ENCODE assay signal across 8 cellular contexts in genomic region chr3:108588616-108589015, GRCh38. TPM values are rescaled to one million over a fixed set of nuclear protein-coding genes. Genes with fewer than 3 reads are reported as not detected.
DNase-seq lines count a peak whose midpoint lies in the region; ATAC-seq lines count a peak whose summit lies in the region.

No MANE protein-coding gene starts in this region.

- H3K4me3 ChIP-seq in right cardiac atrium (ENCODE audit: low read length): peak overlapping the region; percentile 99

- H3K4me1 Mint-ChIP-seq in T-helper 1 cell treated with Interleukin-12 subunit alpha and Interleukin-12 subunit beta and Interleukin-4 antibody, amounts not matched to agents 30 μg/mL and 1 μg/mL, for 36 hours (ENCODE audit: low read depth): peaks cover 50% of the 10 kb centered on the region
- peaks cover 53% of the 10 kb centered on the region for H3K4me1 Mint-ChIP-seq in stimulated activated naive CD8-positive, alpha-beta T cell treated with anti-CD3 and anti-CD28 coated beads, Interleukin-15, amount 100 ng/mL, for 72 hours

- peak overlapping the region; percentile 99 for H3K4me3 Mint-ChIP-seq in T-helper 1 cell treated with Interleukin-12 subunit alpha and Interleukin-12 subunit beta and Interleukin-4 antibody, amounts not matched to agents 30 μg/mL and 1 μg/mL, for 36 hours
- peak overlapping the region; percentile 96 to 100 for H3K4me3 Mint-ChIP-seq in stimulated activated naive CD8-positive, alpha-beta T cell treated with anti-CD3 and anti-CD28 coated beads, Interleukin-15, amount 100 ng/mL, for 72 hours

- H3K27ac ChIP-seq in right cardiac atrium (ENCODE audit: low read length): no peak overlapping the region

- WGBS in right cardiac atrium: 2% methylated on average over 10 of the region's 10 CpGs

- no peaks in the 10 kb centered on the region for H3K9me3 ChIP-seq in right cardiac atrium (ENCODE audit: control insufficient read depth, low read length)

- intact Hi-C loops in right cardiac atrium (cut with DNase I): no loop called here

- ATAC-seq in right cardiac atrium (no peak), HG02852 (IDR thresholded peaks at IDR 0.05; ENCODE audit: unreplicated experiment) (no peak), GM18502 (IDR thresholded peaks at IDR 0.05; ENCODE audit: poor library complexity, unreplicated experiment) (no peak)
- no peak for ATAC-seq in stimulated activated naive CD8-positive, alpha-beta T cell treated with anti-CD3 and anti-CD28 coated beads, Interleukin-15, amount 100 ng/mL, for 72 hours

- no peaks in the 10 kb centered on the region for H3K27me3 ChIP-seq in right cardiac atrium (ENCODE audit: control insufficient read depth, insufficient read depth)

- H3K9me3 Mint-ChIP-seq in T-helper 1 cell treated with Interleukin-12 subunit alpha and Interleukin-12 subunit beta and Interleukin-4 antibody, amounts not matched to agents 30 μg/mL and 1 μg/mL, for 36 hours: no peaks in the 10 kb centered on the region
- no peaks in the 10 kb centered on the region for H3K9me3 Mint-ChIP-seq in stimulated activated naive CD8-positive, alpha-beta T cell treated with anti-CD3 and anti-CD28 coated beads, Interleukin-15, amount 100 ng/mL, for 72 hours

- no peaks in the 10 kb centered on the region for H3K27me3 Mint-ChIP-seq in T-helper 1 cell treated with Interleukin-12 subunit alpha and Interleukin-12 subunit beta and Interleukin-4 antibody, amounts not matched to agents 30 μg/mL and 1 μg/mL, for 36 hours (ENCODE audit: low read depth)
- H3K27me3 Mint-ChIP-seq in stimulated activated naive CD8-positive, alpha-beta T cell treated with anti-CD3 and anti-CD28 coated beads, Interleukin-15, amount 100 ng/mL, for 72 hours: no peaks in the 10 kb centered on the region

- peaks cover 1% of the 10 kb centered on the region for H3K36me3 Mint-ChIP-seq in T-helper 1 cell treated with Interleukin-12 subunit alpha and Interleukin-12 subunit beta and Interleukin-4 antibody, amounts not matched to agents 30 μg/mL and 1 μg/mL, for 36 hours (ENCODE audit: low read depth)

- no peak for DNase-seq in T-helper 1 cell
- DNase-seq in SW480 (ENCODE audit: low spot score): peak; percentile 6
- DNase-seq in right cardiac atrium: no peak
- DNase-seq in stimulated activated naive CD8-positive, alpha-beta T cell treated with anti-CD3 and anti-CD28 coated beads, Interleukin-15, amount 100 ng/mL, for 72 hours: no peak
- no peak for DNase-seq in GOT3 (lab: John Stamatoyannopoulos, UW)

- H3K27ac Mint-ChIP-seq in T-helper 1 cell treated with Interleukin-12 subunit alpha and Interleukin-12 subunit beta and Interleukin-4 antibody, amounts not matched to agents 30 μg/mL and 1 μg/mL, for 36 hours: peak overlapping the region; percentile 99
- H3K27ac Mint-ChIP-seq in stimulated activated naive CD8-positive, alpha-beta T cell treated with anti-CD3 and anti-CD28 coated beads, Interleukin-15, amount 100 ng/mL, for 72 hours: peak overlapping the region; percentile 100

- H3K4me1 ChIP-seq in right cardiac atrium (ENCODE audit: control insufficient read depth, insufficient read depth, low read length): no peaks in the 10 kb centered on the region

RNA-seq across cellular contexts. Expression of gene CIP2A, which starts 0.6 kb away (rescaled TPM):
- 1 to 10 TPM; 2.5 to 3.3 (median 2.8) TPM for total RNA-seq in right cardiac atrium
- 0.52 TPM for polyA plus RNA-seq in right cardiac atrium

RNA-seq across cellular contexts. Expression of gene DZIP3, which starts 0.9 kb away (rescaled TPM):
- total RNA-seq in right cardiac atrium: 10 to 100 TPM; 18.1 to 23.2 (median 20.2) TPM
- polyA plus RNA-seq in right cardiac atrium: 8.4 TPM
